ENCODE assay signal across 34 cellular contexts in genomic region chr1:162366149-162366548, GRCh38. TPM values are rescaled to one million over a fixed set of nuclear protein-coding genes. Genes with fewer than 3 reads are reported as not detected.
"Had no signal": no experiment of that assay in that cellular context is flagged by ENCODE, and none has a peak within 500 bp of the region (broad histone marks: within the 10 kb centered on the region; RNA-seq: fewer than 3 reads in every experiment).

No MANE protein-coding gene starts in this region.

- H3K4me1 ChIP-seq: adrenal gland had no signal

- H3K9ac ChIP-seq: SK-N-SH had no signal

- H3K4me3 ChIP-seq: adrenal gland, SJSA1 had no signal

- H3K36me3 ChIP-seq: adrenal gland, SJSA1 had no signal

- ATAC-seq: activated CD8-positive, alpha-beta T cell treated with anti-CD3 and anti-CD28 coated beads, Interleukin-2, amount 10 ng/mL, durations not matched to agents 7 days and 5 days; Panc1 had no signal

- H3K4me3 Mint-ChIP-seq: activated CD8-positive, alpha-beta T cell treated with anti-CD3 and anti-CD28 coated beads, Interleukin-2, amount 10 ng/mL, durations not matched to agents 7 days and 5 days; activated naive CD4-positive, alpha-beta T cell treated with anti-CD3 and anti-CD28 coated beads, Interleukin-2, amount 50 U/mL, for 24 hours; activated naive CD8-positive, alpha-beta T cell treated with anti-CD3 and anti-CD28 coated beads, Interleukin-2, amount 10 ng/mL, durations not matched to agents 7 days and 5 days; activated T-cell treated with anti-CD3 and anti-CD28 coated beads, Interleukin-2, amount 50 U/mL, for 24 hours; brain; T-helper 1 cell treated with Interleukin-12 subunit alpha and Interleukin-12 subunit beta and Interleukin-4 antibody, amounts not matched to agents 30 μg/mL and 1 μg/mL, for 36 hours had no signal

- H3K27ac ChIP-seq: adrenal gland, SJSA1 had no signal

- H3K9me3 ChIP-seq: adrenal gland, SJSA1, SK-N-SH had no signal

- H3K27me3 ChIP-seq: adrenal gland, SJSA1 had no signal

- H3K4me1 Mint-ChIP-seq: activated CD4-positive, alpha-beta T cell treated with anti-CD3 and anti-CD28 coated beads, Interleukin-2, amount 10 ng/mL, durations not matched to agents 7 days and 5 days; activated naive CD4-positive, alpha-beta T cell treated with anti-CD3 and anti-CD28 coated beads, Interleukin-2, amount 50 U/mL, for 24 hours; activated naive CD8-positive, alpha-beta T cell treated with anti-CD3 and anti-CD28 coated beads, Interleukin-2, amount 10 ng/mL, durations not matched to agents 7 days and 5 days; brain had no signal

- H3K9me3 Mint-ChIP-seq: activated CD4-positive, alpha-beta T cell treated with anti-CD3 and anti-CD28 coated beads, Interleukin-2, amount 10 ng/mL, durations not matched to agents 7 days and 5 days; activated naive CD4-positive, alpha-beta T cell treated with anti-CD3 and anti-CD28 coated beads, Interleukin-2, amount 50 U/mL, for 24 hours; activated naive CD8-positive, alpha-beta T cell treated with anti-CD3 and anti-CD28 coated beads, Interleukin-2, amount 10 ng/mL, durations not matched to agents 7 days and 5 days; activated T-cell treated with anti-CD3 and anti-CD28 coated beads, Interleukin-2, amount 50 U/mL, for 24 hours; activated T-helper 2 cell treated with anti-CD3 and anti-CD28 coated beads, Interferon-gamma antibody, Interleukin-2, Interleukin-4, amounts not matched to agents 10 μg/mL and 5 μg/mL and 100 μg/mL, durations not matched to agents 14 hours and 24 hours and 36 hours; brain; T-helper 1 cell treated with Interleukin-12 subunit alpha and Interleukin-12 subunit beta and Interleukin-4 antibody, amounts not matched to agents 30 μg/mL and 1 μg/mL, for 36 hours; T-helper 2 cell treated with Interferon-gamma antibody and Interleukin-4, amounts not matched to agents 5 μg/mL and 100 μg/mL, for 36 hours had no signal

- H3K27ac Mint-ChIP-seq: activated CD4-positive, alpha-beta T cell treated with anti-CD3 and anti-CD28 coated beads, Interleukin-2, amount 10 ng/mL, durations not matched to agents 7 days and 5 days; activated CD8-positive, alpha-beta T cell treated with anti-CD3 and anti-CD28 coated beads, Interleukin-2, amount 10 ng/mL, durations not matched to agents 7 days and 5 days; activated naive CD4-positive, alpha-beta T cell treated with anti-CD3 and anti-CD28 coated beads, Interleukin-2, amount 50 U/mL, for 24 hours; activated naive CD8-positive, alpha-beta T cell treated with anti-CD3 and anti-CD28 coated beads, Interleukin-2, amount 10 ng/mL, durations not matched to agents 7 days and 5 days; activated T-cell treated with anti-CD3 and anti-CD28 coated beads, Interleukin-2, amount 50 U/mL, for 24 hours; activated T-helper 2 cell treated with anti-CD3 and anti-CD28 coated beads, Interferon-gamma antibody, Interleukin-2, Interleukin-4, amounts not matched to agents 10 μg/mL and 5 μg/mL and 100 μg/mL, durations not matched to agents 14 hours and 24 hours and 36 hours; T-helper 1 cell treated with Interleukin-12 subunit alpha and Interleukin-12 subunit beta and Interleukin-4 antibody, amounts not matched to agents 30 μg/mL and 1 μg/mL, for 36 hours; T-helper 2 cell treated with Interferon-gamma antibody and Interleukin-4, amounts not matched to agents 5 μg/mL and 100 μg/mL, for 36 hours had no signal

- DNase-seq: activated CD4-positive, alpha-beta T cell treated with anti-CD3 and anti-CD28 coated beads, Interleukin-2, amount 10 ng/mL, durations not matched to agents 7 days and 5 days; activated CD4-positive, alpha-beta T cell treated with anti-CD3 and anti-CD28 coated beads, Interleukin-2, amount 50 U/mL, for 48 hours; activated CD8-positive, alpha-beta T cell treated with anti-CD3 and anti-CD28 coated beads, Interleukin-2, amount 10 ng/mL, durations not matched to agents 7 days and 5 days; activated gamma-delta T cell; activated naive CD4-positive, alpha-beta T cell treated with Interleukin-2 at 50 U/mL for 16 hours; activated naive CD8-positive, alpha-beta T cell treated with anti-CD3 and anti-CD28 coated beads, Interleukin-2, amount 10 ng/mL, durations not matched to agents 7 days and 5 days; activated T-cell treated with anti-CD3 and anti-CD28 coated beads, Interleukin-2, amount 50 U/mL, for 24 hours; adrenal gland; caudate nucleus; cerebellar nuclear complex; Kasumi-1; KG1; NCI-H1092 treated with DMSO at 0.1 percent for 48 hours; NCI-H1417; NCI-H146; NCI-H187; NCI-H2081; NCI-H2171 treated with DMSO at 0.1 percent for 48 hours; NCI-H226; NCI-H446 treated with DMSO at 0.1 percent for 48 hours; NCI-H524; NCI-H69; NCI-H82; SHP77 treated with DMSO at 0.1 percent for 48 hours; SK-N-SH had no signal

- H3K27me3 Mint-ChIP-seq: activated CD4-positive, alpha-beta T cell treated with anti-CD3 and anti-CD28 coated beads, Interleukin-2, amount 10 ng/mL, durations not matched to agents 7 days and 5 days; activated naive CD4-positive, alpha-beta T cell treated with anti-CD3 and anti-CD28 coated beads, Interleukin-2, amount 50 U/mL, for 24 hours; activated T-cell treated with anti-CD3 and anti-CD28 coated beads, Interleukin-2, amount 50 U/mL, for 24 hours; brain had no signal

- H3K36me3 Mint-ChIP-seq: activated naive CD4-positive, alpha-beta T cell treated with anti-CD3 and anti-CD28 coated beads, Interleukin-2, amount 50 U/mL, for 24 hours; activated naive CD8-positive, alpha-beta T cell treated with anti-CD3 and anti-CD28 coated beads, Interleukin-2, amount 10 ng/mL, durations not matched to agents 7 days and 5 days had no signal

RNA-seq across cellular contexts. Expression of gene SPATA46, which starts 10.5 kb away (rescaled TPM):
- total RNA-seq: activated CD4-positive, alpha-beta T cell treated with anti-CD3 and anti-CD28 coated beads, Interleukin-2, amount 10 ng/mL, durations not matched to agents 7 days and 5 days; activated CD8-positive, alpha-beta T cell treated with anti-CD3 and anti-CD28 coated beads, Interleukin-2, amount 10 ng/mL, durations not matched to agents 7 days and 5 days; activated naive CD8-positive, alpha-beta T cell treated with anti-CD3 and anti-CD28 coated beads, Interleukin-2, amount 10 ng/mL, durations not matched to agents 7 days and 5 days; activated T-helper 2 cell treated with anti-CD3 and anti-CD28 coated beads, Interferon-gamma antibody, Interleukin-2, Interleukin-4, amounts not matched to agents 10 μg/mL and 5 μg/mL and 100 μg/mL, durations not matched to agents 14 hours and 24 hours and 36 hours; adrenal gland; bronchial epithelial cell; RPMI7951; SJSA1 had no signal
- polyA plus RNA-seq: adrenal gland, SK-N-SH had no signal

RNA-seq across cellular contexts. Expression of gene C1orf226, which starts 15.4 kb away (rescaled TPM):
- total RNA-seq: activated CD4-positive, alpha-beta T cell treated with anti-CD3 and anti-CD28 coated beads, Interleukin-2, amount 10 ng/mL, durations not matched to agents 7 days and 5 days; activated CD8-positive, alpha-beta T cell treated with anti-CD3 and anti-CD28 coated beads, Interleukin-2, amount 10 ng/mL, durations not matched to agents 7 days and 5 days had no signal

RNA-seq across cellular contexts. Expression of gene SH2D1B, which starts 45.8 kb away (rescaled TPM):
- total RNA-seq: activated CD4-positive, alpha-beta T cell treated with anti-CD3 and anti-CD28 coated beads, Interleukin-2, amount 10 ng/mL, durations not matched to agents 7 days and 5 days; activated CD8-positive, alpha-beta T cell treated with anti-CD3 and anti-CD28 coated beads, Interleukin-2, amount 10 ng/mL, durations not matched to agents 7 days and 5 days; activated naive CD8-positive, alpha-beta T cell treated with anti-CD3 and anti-CD28 coated beads, Interleukin-2, amount 10 ng/mL, durations not matched to agents 7 days and 5 days; bronchial epithelial cell; SJSA1 had no signal
- polyA plus RNA-seq: SK-N-SH had no signal
